ENCODE assay signal across 34 cellular contexts in the genomic region with DNA sequence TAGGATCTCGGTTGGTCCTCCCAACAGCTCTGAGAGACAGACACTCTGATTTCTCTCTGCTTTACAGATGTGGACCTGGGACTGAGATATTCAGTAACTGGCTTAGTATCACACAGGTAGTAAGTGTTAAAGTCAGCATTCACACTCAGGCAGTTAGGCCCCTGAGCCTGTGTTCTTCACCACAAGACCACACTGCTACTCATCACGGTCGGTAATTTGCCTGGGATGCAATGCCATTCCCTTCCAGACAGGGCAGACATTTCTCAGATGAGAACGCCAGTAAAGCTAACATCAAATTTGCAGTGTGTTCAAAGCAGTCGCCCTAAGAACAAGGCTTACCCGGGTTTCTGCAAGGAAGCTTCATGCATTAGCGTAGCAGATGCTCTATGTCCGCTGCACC.
"Had no signal": no experiment of that assay in that cellular context is flagged by ENCODE, and none has a peak within 500 bp of the region (broad histone marks: within the 10 kb centered on the region; RNA-seq: fewer than 3 reads in every experiment).

No MANE protein-coding gene starts in this region.

- DNase-seq: activated CD4-positive, alpha-beta T cell treated with anti-CD3 and anti-CD28 coated beads for 1 hour; activated CD4-positive, alpha-beta T cell treated with anti-CD3 and anti-CD28 coated beads, Interleukin-2, amount 50 U/mL, for 1 hour; activated CD8-positive, alpha-beta memory T cell treated with anti-CD3 and anti-CD28 coated beads, Interleukin-2, amount 10 ng/mL, durations not matched to agents 7 days and 5 days; activated CD8-positive, alpha-beta T cell treated with anti-CD3 and anti-CD28 coated beads for 36 hours; activated naive CD4-positive, alpha-beta T cell; activated T-cell treated with anti-CD3 and anti-CD28 coated beads, Interleukin-2, amount 50 U/mL, for 48 hours; anterior cingulate cortex; body of pancreas; cerebellar nuclear complex; colonic mucosa; effector CD8-positive, alpha-beta T cell; esophagus squamous epithelium; foreskin melanocyte; left cardiac atrium; left ventricle myocardium superior; naive B cell; nucleus accumbens; pancreas; retina; stimulated activated CD4-positive, alpha-beta T cell treated with anti-CD3 and anti-CD28 coated beads, Interleukin-1b, Interleukin-23, amount 100 ng/mL, for 48 hours; stimulated activated CD4-positive, alpha-beta T cell treated with anti-CD3 and anti-CD28 coated beads, Interleukin-4, amount 100 ng/mL, for 4 hours; stimulated activated naive CD4-positive, alpha-beta T cell; T-helper 2 cell had no signal

- H3K27me3 Mint-ChIP-seq: activated CD8-positive, alpha-beta memory T cell treated with anti-CD3 and anti-CD28 coated beads, Interleukin-2, amount 10 ng/mL, durations not matched to agents 7 days and 5 days; activated CD8-positive, alpha-beta T cell treated with anti-CD3 and anti-CD28 coated beads for 36 hours had no signal

- H3K9me3 Mint-ChIP-seq: activated CD8-positive, alpha-beta T cell treated with anti-CD3 and anti-CD28 coated beads for 36 hours; mesothelial cell of epicardium had no signal

- H3K4me3 Mint-ChIP-seq: activated CD8-positive, alpha-beta memory T cell treated with anti-CD3 and anti-CD28 coated beads, Interleukin-2, amount 10 ng/mL, durations not matched to agents 7 days and 5 days; activated CD8-positive, alpha-beta T cell treated with anti-CD3 and anti-CD28 coated beads for 36 hours; mesothelial cell of epicardium; naive B cell had no signal

- H3K36me3 ChIP-seq: cardiac muscle cell, colonic mucosa, esophagus squamous epithelium, pancreas, prostate gland, suprapubic skin had no signal

- H3K27me3 ChIP-seq: body of pancreas, cardiac muscle cell, colonic mucosa, esophagus squamous epithelium, pancreas, suprapubic skin had no signal

- H3K9me3 ChIP-seq: body of pancreas, colonic mucosa, esophagus squamous epithelium, pancreas, prostate gland, suprapubic skin had no signal

- ATAC-seq: activated CD8-positive, alpha-beta memory T cell treated with anti-CD3 and anti-CD28 coated beads, Interleukin-2, amount 10 ng/mL, durations not matched to agents 7 days and 5 days; activated CD8-positive, alpha-beta T cell treated with anti-CD3 and anti-CD28 coated beads for 36 hours; body of pancreas; left cardiac atrium; left ventricle myocardium superior; pancreas; sciatic nerve had no signal

- FAIRE-seq: endometrium, keratinocyte, pancreas, urothelium cell line had no signal

- H3K4me1 ChIP-seq: body of pancreas, colonic mucosa, prostate gland had no signal

- H3K36me3 Mint-ChIP-seq: mesothelial cell of epicardium, naive B cell had no signal

- H3K27ac Mint-ChIP-seq: activated CD8-positive, alpha-beta memory T cell treated with anti-CD3 and anti-CD28 coated beads, Interleukin-2, amount 10 ng/mL, durations not matched to agents 7 days and 5 days; activated CD8-positive, alpha-beta T cell treated with anti-CD3 and anti-CD28 coated beads for 36 hours; activated naive CD4-positive, alpha-beta T cell treated with anti-CD3 and anti-CD28 coated beads, Interleukin-2, amount 50 U/mL, for 72 hours; mesothelial cell of epicardium had no signal

- H3K4me3 ChIP-seq: body of pancreas, cardiac muscle cell, colonic mucosa, esophagus squamous epithelium, pancreas, prostate gland, skin epidermis, suprapubic skin had no signal

- H3K27ac ChIP-seq: body of pancreas, cardiac muscle cell, colonic mucosa, epithelial cell of prostate, esophagus squamous epithelium, pancreas, prostate gland, skin epidermis, suprapubic skin had no signal
